In the genomic region with DNA sequence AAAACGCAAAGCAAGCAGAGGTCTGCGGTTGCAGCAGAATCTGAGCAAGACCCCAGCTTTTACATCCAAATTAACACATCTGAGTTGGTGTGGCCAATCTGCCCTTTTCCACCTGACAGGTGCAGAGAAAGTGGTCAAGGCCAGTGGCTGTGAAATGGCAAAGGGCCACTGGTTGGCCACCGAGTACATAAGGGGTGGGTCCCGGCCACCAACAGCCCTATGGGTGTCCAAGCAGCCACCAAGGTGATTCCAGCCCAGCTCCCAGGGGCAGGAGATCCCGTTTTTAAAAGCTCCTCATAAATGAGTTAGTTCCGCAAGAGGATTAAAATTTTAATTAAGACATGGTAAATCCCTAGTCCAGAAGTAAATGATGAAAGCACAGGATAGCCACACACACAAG, we compare ENCODE assay signal across 35 cellular contexts. TPM values are rescaled to one million over a fixed set of nuclear protein-coding genes. Genes with fewer than 3 reads are reported as not detected.
"Had no signal": no experiment of that assay in that cellular context is flagged by ENCODE, and none has a peak within 500 bp of the region (broad histone marks: within the 10 kb centered on the region; RNA-seq: fewer than 3 reads in every experiment).

No MANE protein-coding gene starts in this region.

- H3K4me3 ChIP-seq: colonic mucosa, gastrocnemius medialis, heart left ventricle, hepatocyte, left lung, mucosa of descending colon, psoas muscle, skin epidermis, spleen, testis, tibial artery, upper lobe of left lung had no signal

- H3K27me3 Mint-ChIP-seq: dendritic cell treated with granulocyte-macrophage colony-stimulating factor and Interleukin-4, amounts not matched to agents 40 ng/mL and 50 ng/mL, for 4 days; naive B cell; natural killer cell treated with Interleukin-12 subunit alpha and Interleukin-12 subunit beta and Interleukin-15 and Interleukin-18, amount 100 ng/mL, for 72 hours; stimulated activated memory B cell treated with anti-CD40 and anti-IgM and Interleukin-4, amounts not matched to agents 10 μg/mL and 1 μg/mL and 100 μg/mL, for 72 hours had no signal

- H3K27me3 ChIP-seq: colonic mucosa, gastrocnemius medialis, heart left ventricle, hepatocyte, left lung, spleen, testis, tibial artery, upper lobe of left lung had no signal

- FAIRE-seq: kidney, urothelium cell line had no signal

- H2AFZ ChIP-seq: hepatocyte had no signal

- H3K4me3 Mint-ChIP-seq: dendritic cell treated with granulocyte-macrophage colony-stimulating factor and Interleukin-4, amounts not matched to agents 40 ng/mL and 50 ng/mL, for 4 days; endodermal cell; mesothelial cell of epicardium; natural killer cell treated with Interleukin-12 subunit alpha and Interleukin-12 subunit beta and Interleukin-15 and Interleukin-18, amount 100 ng/mL, for 72 hours; neural crest cell; stimulated activated memory B cell treated with anti-CD40 and anti-IgM and Interleukin-4, amounts not matched to agents 10 μg/mL and 1 μg/mL and 100 μg/mL, for 72 hours had no signal

- H3K27ac ChIP-seq: colonic mucosa, epithelial cell of prostate, gastrocnemius medialis, heart left ventricle, hepatocyte, left lung, psoas muscle, skin epidermis, spleen, testis, tibial artery, upper lobe of left lung had no signal

- H3K27ac Mint-ChIP-seq: dendritic cell treated with granulocyte-macrophage colony-stimulating factor and Interleukin-4, amounts not matched to agents 40 ng/mL and 50 ng/mL, for 4 days; endodermal cell; mesothelial cell of epicardium; natural killer cell treated with Interleukin-12 subunit alpha and Interleukin-12 subunit beta and Interleukin-15 and Interleukin-18, amount 100 ng/mL, for 72 hours; stimulated activated memory B cell treated with anti-CD40 and anti-IgM and Interleukin-4, amounts not matched to agents 10 μg/mL and 1 μg/mL and 100 μg/mL, for 72 hours had no signal

- H3K9me3 ChIP-seq: colonic mucosa, gastrocnemius medialis, heart left ventricle, left lung, mucosa of descending colon, psoas muscle, spleen, testis, tibial artery, upper lobe of left lung had no signal

- ATAC-seq: esophagus mucosa; gastrocnemius medialis; heart left ventricle; left lung; natural killer cell treated with Interleukin-12 subunit alpha and Interleukin-12 subunit beta and Interleukin-15 and Interleukin-18, amount 100 ng/mL, for 72 hours; psoas muscle; right cardiac atrium; stimulated activated memory B cell treated with anti-CD40 and anti-IgM and Interleukin-4, amounts not matched to agents 10 μg/mL and 1 μg/mL and 100 μg/mL, for 72 hours; stimulated activated naive CD8-positive, alpha-beta T cell treated with anti-CD3 and anti-CD28 coated beads, Interleukin-15, Interleukin-2, amounts not matched to agents 100 U/mL and 50 U/mL, for 24 hours had no signal

- H3K9me3 Mint-ChIP-seq: dendritic cell treated with granulocyte-macrophage colony-stimulating factor and Interleukin-4, amounts not matched to agents 40 ng/mL and 50 ng/mL, for 4 days; endodermal cell; mesothelial cell of epicardium; naive B cell; natural killer cell treated with Interleukin-12 subunit alpha and Interleukin-12 subunit beta and Interleukin-15 and Interleukin-18, amount 100 ng/mL, for 72 hours; neural crest cell; stimulated activated memory B cell treated with anti-CD40 and anti-IgM and Interleukin-4, amounts not matched to agents 10 μg/mL and 1 μg/mL and 100 μg/mL, for 72 hours had no signal

- DNase-seq: colonic mucosa; effector CD8-positive, alpha-beta T cell; endodermal cell; foreskin fibroblast; gastrocnemius medialis; heart left ventricle; kidney; left lung; mesenchymal stem cell; mucosa of descending colon; naive B cell; psoas muscle; right cardiac atrium; spleen; stimulated activated CD4-positive, alpha-beta T cell treated with anti-CD3 and anti-CD28 coated beads, Interleukin-4, amount 100 ng/mL, for 4 hours; stimulated activated naive CD8-positive, alpha-beta T cell treated with anti-CD3 and anti-CD28 coated beads, Interleukin-15, Interleukin-2, amounts not matched to agents 100 U/mL and 50 U/mL, for 24 hours; substantia nigra; testis; tibial artery; upper lobe of left lung had no signal

- H3K36me3 ChIP-seq: colonic mucosa had no signal

- H3K4me2 ChIP-seq: hepatocyte had no signal

- H3K4me1 ChIP-seq: colonic mucosa had no signal

- H3K36me3 Mint-ChIP-seq: natural killer cell treated with Interleukin-12 subunit alpha and Interleukin-12 subunit beta and Interleukin-15 and Interleukin-18, amount 100 ng/mL, for 72 hours had no signal

RNA-seq across cellular contexts. Expression of gene LITAFD, which starts 52.5 kb away (rescaled TPM):
- total RNA-seq: colonic mucosa; endodermal cell; esophagus mucosa; gastrocnemius medialis; glomerular endothelial cell; heart left ventricle; hepatocyte; kidney; left lung; lower leg skin; lung microvascular endothelial cell; mesothelial cell of epicardium; mucosa of descending colon; natural killer cell treated with Interleukin-12 subunit alpha and Interleukin-12 subunit beta and Interleukin-15 and Interleukin-18, amount 100 ng/mL, for 72 hours; neural crest cell; osteoblast; psoas muscle; renal cortical epithelial cell; right cardiac atrium; spleen; upper lobe of left lung had no signal
- polyA plus RNA-seq: heart left ventricle, hepatocyte, psoas muscle, right cardiac atrium, spleen had no signal
